ENCODE assay signal across 20 cellular contexts in genomic region chr15:75053748-75054125, GRCh38. TPM values are rescaled to one million over a fixed set of nuclear protein-coding genes. Genes with fewer than 3 reads are reported as not detected.
DNase-seq lines count a peak whose midpoint lies in the region; ATAC-seq, FAIRE-seq and TF ChIP-seq lines count a peak whose summit lies in the region.
"Had no signal": no experiment of that assay in that cellular context is flagged by ENCODE, and none has a peak within 500 bp of the region (broad histone marks: within the 10 kb centered on the region; RNA-seq: fewer than 3 reads in every experiment).

No MANE protein-coding gene starts in this region.

- H3K27me3 Mint-ChIP-seq in neural progenitor cell (ENCODE audit: insufficient read depth, low read depth) (peaks cover 2% of the 10 kb centered on the region), CD14-positive monocyte (ENCODE audit: low read depth in 3 of 3) (peaks cover 0 to 4% (median 2%) of the 10 kb centered on the region in 3 donors)
- H3K27me3 Mint-ChIP-seq: CD4-positive, alpha-beta memory T cell had no signal

- TF ChIP-seq EP300 in HepG2 (IDR thresholded peaks at IDR 0.05; ENCODE audit: low read depth in 2 of 2, low read length in 2 of 2) (no peak), HepG2 (CRISPR knock-in tag; IDR thresholded peaks at IDR 0.05; ENCODE audit: borderline replicate concordance) (no peak), GM12878 (IDR thresholded peaks at IDR 0.05; ENCODE audit: borderline replicate concordance in 1 of 2, control insufficient read depth in 1 of 2, low read depth in 2 of 2, low read length in 2 of 2) (no peak)

- FAIRE-seq in HepG2 (lab: Jason Lieb, UNC) (peak; percentile 47), GM12878 (lab: Jason Lieb, UNC) (no peak)
- FAIRE-seq: D721Med, G401.6, GM12892 had no signal

- DNase-seq in HepG2 (ENCODE audit: low spot score) (no peak), right lobe of liver (no peak), GM12878 (ENCODE audit: low read depth, low spot score) (no peak), neural progenitor cell (ENCODE audit: low spot score) (no peak), NCI-H146 (lab: John Stamatoyannopoulos, UW) (no peak), CD14-positive monocyte (ENCODE audit: low spot score) (no peak), ureter (ENCODE audit: low spot score) (no peak)
- DNase-seq: ACHN; CD4-positive, alpha-beta memory T cell; DMS153; DMS79 treated with DMSO at 0.1 percent for 48 hours; EL; H7 had no signal

- H4K20me1 ChIP-seq in HepG2 (ENCODE audit: insufficient read depth, low read length) (no peaks in the 10 kb centered on the region), GM12878 (ENCODE audit: control insufficient read depth, insufficient read depth) (no peaks in the 10 kb centered on the region), neural progenitor cell (ENCODE audit: low read depth) (no peaks in the 10 kb centered on the region)
- H4K20me1 ChIP-seq: BLaER1 treated with 17β-estradiol and CSF1 and Interleukin-3, amounts not matched to agents 10 nM and 100 nM had no signal

- no peaks in the 10 kb centered on the region for H3F3A ChIP-seq in neural progenitor cell (ENCODE audit: low read depth)

- POLR2A ChIA-PET in HepG2 (lab: Yijun Ruan, JAX): interaction anchor here (0.7 to 3.5 kb wide), 4 partner anchors 10 to 315 kb away, joined by 3 to 21 read pairs (median 3); partner anchors contain the start of gene MAN2C1
- POLR2A ChIA-PET in GM12878 (lab: Charles Lee): interaction anchor here (0.6 to 0.7 kb wide), 2 partner anchors 11 to 401 kb away, joined by 3 to 4 read pairs; no protein-coding TSS in a partner anchor

- H3K27ac ChIP-seq in HepG2 (ENCODE audit: extremely low read length, insufficient read depth, low read length) (no peak overlapping the region), right lobe of liver (no peak overlapping the region), GM12878 (ENCODE audit: control insufficient read depth, insufficient read depth) (no peak overlapping the region), neural progenitor cell (peak overlapping the region; percentile 63)
- H3K27ac ChIP-seq: BLaER1 treated with 17β-estradiol and CSF1 and Interleukin-3, amounts not matched to agents 10 nM and 100 nM; HL-60 had no signal

- H3K4me2 ChIP-seq in HepG2 (ENCODE audit: low read depth, low read length): no peak overlapping the region
- H3K4me2 ChIP-seq in GM12878 (ENCODE audit: control insufficient read depth, insufficient read depth): no peak overlapping the region
- H3K4me2 ChIP-seq in neural progenitor cell: no peak overlapping the region
- H3K4me2 ChIP-seq: BLaER1 treated with 17β-estradiol and CSF1 and Interleukin-3, amounts not matched to agents 10 nM and 100 nM; GM23338 had no signal

- H3K9me3 ChIP-seq in HepG2 (ENCODE audit: low read length): no peaks in the 10 kb centered on the region
- H3K9me3 ChIP-seq in right lobe of liver: no peaks in the 10 kb centered on the region
- H3K9me3 ChIP-seq in GM12878 (replicated peaks; ENCODE audit: control insufficient read depth, insufficient read depth, low read length): no peaks in the 10 kb centered on the region
- H3K9me3 ChIP-seq in neural progenitor cell (ENCODE audit: low read depth): no peaks in the 10 kb centered on the region
- H3K9me3 ChIP-seq: BLaER1 treated with 17β-estradiol and CSF1 and Interleukin-3, amounts not matched to agents 10 nM and 100 nM had no signal

- H3K27ac Mint-ChIP-seq in neural progenitor cell (no peak overlapping the region), CD14-positive monocyte (no peak overlapping the region)
- H3K27ac Mint-ChIP-seq: GM23338 had no signal

- TF ChIP-seq RAD21 in HepG2 (CRISPR knock-in tag; IDR thresholded peaks at IDR 0.05) (no peak), GM12878 (IDR thresholded peaks at IDR 0.05; ENCODE audit: insufficient read depth, low read depth, low read length) (no peak)

- TF ChIP-seq POLR2A in HepG2 (IDR thresholded peaks at IDR 0.05; ENCODE audit: insufficient read depth in 1 of 2, low read depth in 2 of 2, low read length in 2 of 2) (no peak), right lobe of liver (IDR thresholded peaks at IDR 0.05) (no peak), GM12878 (IDR thresholded peaks at IDR 0.05; ENCODE audit: low read depth, low read length) (no peak)

- ATAC-seq in HepG2: no peak
- no peak for ATAC-seq in right lobe of liver
- no peak for ATAC-seq in GM12878
- no peak for ATAC-seq in HG02981 (IDR thresholded peaks at IDR 0.05; ENCODE audit: unreplicated experiment)
- ATAC-seq: GM23338 had no signal

- CTCF ChIA-PET in HepG2 (lab: Yijun Ruan, JAX; ENCODE audit: low intra/inter-chr PET ratio, low total read pairs) (no interaction called here), GM12878 (lab: Yijun Ruan, JAX) (interaction anchor here (0.6 to 1.2 kb wide), 2 partner anchors 10 to 15 kb away, joined by 3 to 5 read pairs; no protein-coding TSS in a partner anchor)

- SMC1A ChIA-PET in GM12878 (lab: Charles Lee; ENCODE audit: uncharacterized antibody, unreplicated experiment): interaction anchor here (0.9 to 3.7 kb wide), 3 partner anchors 7 to 13 kb away, joined by 3 to 21 read pairs (median 11); no protein-coding TSS in a partner anchor

- no peak overlapping the region for H2AFZ ChIP-seq in HepG2 (ENCODE audit: low read length)
- H2AFZ ChIP-seq in GM12878 (ENCODE audit: control insufficient read depth, low read depth, low read length): no peak overlapping the region
- H2AFZ ChIP-seq in neural progenitor cell (replicated peaks): no peak overlapping the region
- H2AFZ ChIP-seq: GM23338 had no signal

- H3K4me3 ChIP-seq in HepG2 (replicated peaks in 1 of 3; ENCODE audit: insufficient read depth in 1 of 3, low read depth in 2 of 3, low read length in 3 of 3) (no peak overlapping the region), right lobe of liver (no peak overlapping the region), GM12878 (no peak overlapping the region), neural progenitor cell (no peak overlapping the region)
- H3K4me3 ChIP-seq: BLaER1 treated with 17β-estradiol and CSF1 and Interleukin-3, amounts not matched to agents 10 nM and 100 nM; GM23338 had no signal

- RAD21 ChIA-PET in GM12878 (lab: Charles Lee; ENCODE audit: unreplicated experiment): no interaction called here

- in situ Hi-C loops in HepG2 (cut with HindIII; ENCODE audit: extremely low pct_ligation_motif_present, low pct_unique_long_range_greater_than_20kb): no loop called here
- in situ Hi-C loops in GM12878 (cut with MboI): no loop called here

- H3K9me3 Mint-ChIP-seq in neural progenitor cell (no peaks in the 10 kb centered on the region), CD14-positive monocyte (no peaks in the 10 kb centered on the region)
- H3K9me3 Mint-ChIP-seq: CD4-positive, alpha-beta memory T cell; GM23338 had no signal

- H3K4me3 Mint-ChIP-seq in neural progenitor cell (no peak overlapping the region), CD14-positive monocyte (no peak overlapping the region)
- H3K4me3 Mint-ChIP-seq: CD4-positive, alpha-beta memory T cell; GM23338 had no signal

- H3K4me1 Mint-ChIP-seq in neural progenitor cell (peaks cover 6% of the 10 kb centered on the region), CD14-positive monocyte (peaks cover 46% of the 10 kb centered on the region)
- H3K4me1 Mint-ChIP-seq: GM23338 had no signal

- H3K36me3 Mint-ChIP-seq in neural progenitor cell (peaks cover 10% of the 10 kb centered on the region), CD14-positive monocyte (peaks cover 25 to 30% of the 10 kb centered on the region in 2 donors)

- H3K27me3 ChIP-seq in HepG2 (ENCODE audit: control insufficient read depth in 1 of 2, insufficient read depth in 2 of 2, low read length in 2 of 2): no peaks in the 10 kb centered on the region
- H3K27me3 ChIP-seq in right lobe of liver: no peaks in the 10 kb centered on the region
- H3K27me3 ChIP-seq in GM12878 (replicated peaks in 1 of 2; ENCODE audit: control insufficient read depth in 2 of 2, insufficient read depth in 2 of 2, low read length in 1 of 2): no peaks in the 10 kb centered on the region
- H3K27me3 ChIP-seq in neural progenitor cell: no peaks in the 10 kb centered on the region
- H3K27me3 ChIP-seq: BLaER1 treated with 17β-estradiol and CSF1 and Interleukin-3, amounts not matched to agents 10 nM and 100 nM had no signal

- H3K9ac ChIP-seq in HepG2 (ENCODE audit: insufficient read depth, low read depth, low read length) (no peak overlapping the region), GM12878 (ENCODE audit: control insufficient read depth, insufficient read depth, low read length) (no peak overlapping the region), neural progenitor cell (no peak overlapping the region)
- H3K9ac ChIP-seq: BLaER1 treated with 17β-estradiol and CSF1 and Interleukin-3, amounts not matched to agents 10 nM and 100 nM had no signal

- H3K4me1 ChIP-seq in HepG2 (ENCODE audit: insufficient read depth, low read length) (peaks cover 72% of the 10 kb centered on the region), right lobe of liver (peaks cover 0 to 10% (median 0%) of the 10 kb centered on the region in 4 donors), GM12878 (ENCODE audit: control insufficient read depth, insufficient read depth, low read length) (peaks cover 10% of the 10 kb centered on the region), neural progenitor cell (no peaks in the 10 kb centered on the region)

- intact Hi-C loops in HepG2 (cut with micrococcal nuclease; ENCODE audit: unreplicated experiment) (no loop called here), right lobe of liver (cut with DNase I) (no loop called here), GM12878 (cut with micrococcal nuclease; ENCODE audit: unreplicated experiment) (no loop called here), CD14-positive monocyte (cut with micrococcal nuclease) (no loop called here)

- 92% methylated on average over 7 of the region's 7 CpGs for WGBS in HepG2 (ENCODE audit: low lambda C conversion rate)
- 90% methylated on average over 2 of the region's 7 CpGs for WGBS in right lobe of liver (ENCODE audit: insufficient coverage, low coverage, low lambda C conversion rate, missing lambda C conversion rate)
- WGBS in GM12878 (ENCODE audit: insufficient coverage, insufficient replicate concordance, low lambda C conversion rate, missing lambda C conversion rate): over 99% methylated on average over 7 of the region's 7 CpGs

- TF ChIP-seq CTCF in HepG2 (CRISPR knock-in tag; IDR thresholded peaks at IDR 0.05): no peak
- TF ChIP-seq CTCF in right lobe of liver (IDR thresholded peaks at IDR 0.05): no peak
- TF ChIP-seq CTCF in GM12878 (IDR thresholded peaks at IDR 0.05 in 2 of 3, conservative IDR thresholded peaks at IDR 0.05 in 1 of 3; ENCODE audit: control insufficient read depth in 2 of 3, extremely low read depth in 1 of 3, insufficient read depth in 1 of 3, low read depth in 3 of 3, low read length in 3 of 3): no peak
- TF ChIP-seq CTCF in neural progenitor cell (IDR thresholded peaks at IDR 0.05): no peak
- no peak for TF ChIP-seq CTCF in CD14-positive monocyte (IDR thresholded peaks at IDR 0.05)

- H3K79me2 ChIP-seq in HepG2 (ENCODE audit: insufficient read depth, low read length) (no peaks in the 10 kb centered on the region), GM12878 (ENCODE audit: control insufficient read depth, insufficient read depth, low read length) (peaks cover 4% of the 10 kb centered on the region), neural progenitor cell (ENCODE audit: low read depth) (no peaks in the 10 kb centered on the region)

- H3K36me3 ChIP-seq in HepG2 (replicated peaks in 1 of 2; ENCODE audit: control insufficient read depth in 1 of 2, insufficient read depth in 2 of 2, low read length in 2 of 2): peaks cover under 1 to 4% of the 10 kb centered on the region in 2 experiments; a peak in 3 of 5 replicates
- H3K36me3 ChIP-seq in right lobe of liver: no peaks in the 10 kb centered on the region
- H3K36me3 ChIP-seq in GM12878 (ENCODE audit: control insufficient read depth in 2 of 2, insufficient read depth in 2 of 2, low read length in 1 of 2): peaks cover 10% of the 10 kb centered on the region in 2 experiments
- H3K36me3 ChIP-seq in neural progenitor cell: no peaks in the 10 kb centered on the region

- BruUV-seq in HepG2 (replicated peaks; lab: Mats Ljungman, UMichigan) (no TSS peak), GM12878 (replicated peaks; lab: Mats Ljungman, UMichigan) (TSS peak; percentile 56)

RNA-seq across cellular contexts. Expression of gene PPCDC, which starts 30.3 kb away (rescaled TPM):
- total RNA-seq in HepG2 (2016; rRNA removed; fragmentation: Illumina TruSeq; extraction: Trizol): 9.9 and 12.3 TPM in 2 replicates
- 4.1 and 6.1 TPM in 2 replicates for total RNA-seq in HepG2 (2016; cell fraction: cytosol; rRNA removed; fragmentation: Illumina TruSeq; extraction: Trizol; ENCODE audit: low read depth)
- total RNA-seq in HepG2 (2016; cell fraction: insoluble cytoplasmic fraction; rRNA removed; fragmentation: Illumina TruSeq; extraction: Trizol): 12.0 and 13.0 TPM in 2 replicates
- 8.6 and 11.2 TPM in 2 replicates for total RNA-seq in HepG2 (2016; cell fraction: membrane; rRNA removed; fragmentation: Illumina TruSeq; extraction: Trizol)
- 11.2 and 14.5 TPM in 2 replicates for total RNA-seq in HepG2 (2016; cell fraction: nucleus; rRNA removed; fragmentation: Illumina TruSeq; extraction: Trizol)
- 12.8 and 13.9 TPM in 2 replicates for polyA plus RNA-seq in HepG2 (2011; rRNA removed)
- polyA plus RNA-seq in HepG2 (2011; cell fraction: cytosol; rRNA removed): 12.1 and 15.8 TPM in 2 replicates
- polyA plus RNA-seq in HepG2 (2011; cell fraction: nucleus; rRNA removed): 21.1 and 24.9 TPM in 2 replicates
- 5.4 and 7.5 TPM in 2 replicates for polyA plus RNA-seq in HepG2 (2012)
- polyA plus RNA-seq in HepG2 (2016; cell fraction: cytosol; fragmentation: Illumina TruSeq; extraction: Trizol; ENCODE audit: low read depth): 5.6 and 6.3 TPM in 2 replicates
- polyA plus RNA-seq in HepG2 (2016; cell fraction: insoluble cytoplasmic fraction; fragmentation: Illumina TruSeq; extraction: Trizol; ENCODE audit: low read depth): 12.3 and 13.4 TPM in 2 replicates
- polyA plus RNA-seq in HepG2 (2016; cell fraction: membrane; fragmentation: Illumina TruSeq; extraction: Trizol; ENCODE audit: low read depth): 6.8 and 8.5 TPM in 2 replicates
- polyA plus RNA-seq in HepG2 (2016; cell fraction: nucleus; fragmentation: Illumina TruSeq; extraction: Trizol; ENCODE audit: insufficient read depth, low read depth): 17.5 and 18.7 TPM in 2 replicates
- 42.6 and 47.0 TPM in 2 replicates for polyA minus RNA-seq in HepG2 (2011; rRNA and poly(A)+ RNA removed; ENCODE audit: low replicate concordance)
- 2.5 and 4.8 TPM in 2 replicates for polyA minus RNA-seq in HepG2 (2011; cell fraction: cytosol; rRNA and poly(A)+ RNA removed)
- polyA minus RNA-seq in HepG2 (2011; cell fraction: nucleus; rRNA and poly(A)+ RNA removed): 24.3 and 26.1 TPM in 2 replicates
- 10 to 100 TPM in 2 of 6 experiments, 1 to 10 TPM in 4; 5.9 to 21.5 (median 8.3) TPM for total RNA-seq in right lobe of liver
- total RNA-seq in GM12878 (2013; cell fraction: nucleolus; rRNA removed): 112 and 121 TPM in 2 replicates
- total RNA-seq in GM12878 (2014; rRNA removed): 42.7 and 45.0 TPM in 2 replicates
- total RNA-seq in GM12878 (2014; rRNA removed; fragmentation: Illumina TruSeq; extraction: Trizol): 29.4 and 32.5 TPM in 2 replicates
- total RNA-seq in GM12878 (2021): 40.2 and 43.3 TPM in 2 replicates
- 25.0 TPM for polyA plus RNA-seq in GM12878 (2011; ENCODE audit: low read depth)
- 27.9 and 44.7 TPM in 2 replicates for polyA plus RNA-seq in GM12878 (2011; rRNA removed)
- polyA plus RNA-seq in GM12878 (2011; cell fraction: cytosol; rRNA removed): 61.6 and 76.5 TPM in 2 replicates
- 83.3 and 92.0 TPM in 2 replicates for polyA plus RNA-seq in GM12878 (2011; cell fraction: nucleus; rRNA removed)
- polyA plus RNA-seq in GM12878 (2012): 27.6 and 38.4 TPM in 2 replicates
- polyA plus RNA-seq in GM12878 (2014; fragmentation: Illumina TruSeq; extraction: Trizol): 32.9 and 35.7 TPM in 2 replicates
- 100 to 1,000 TPM in 1 of 2 experiments, 10 to 100 TPM in 1; 92.0 to 135 TPM for polyA plus RNA-seq in GM12878 (2014; fragmentation: Nextera tagmentation; extraction: Ambion mirVana)
- 68.2 and 69.9 TPM in 2 replicates for polyA plus RNA-seq in GM12878 (2014; rRNA removed)
- 10 to 100 TPM; 65.4 to 67.9 TPM for polyA plus RNA-seq in GM12878 (2016; fragmentation: Nextera tagmentation; extraction: Ambion mirVana)
- 37.2 and 70.2 TPM in 2 replicates for polyA minus RNA-seq in GM12878 (2011; rRNA and poly(A)+ RNA removed)
- polyA minus RNA-seq in GM12878 (2011; cell fraction: cytosol; rRNA and poly(A)+ RNA removed): 8.8 and 18.7 TPM in 2 replicates
- polyA minus RNA-seq in GM12878 (2011; cell fraction: nucleus; rRNA and poly(A)+ RNA removed): 51.0 and 104 TPM in 2 replicates
- 15.8 and 38.6 TPM in 2 replicates for total RNA-seq in neural progenitor cell (ENCODE audit: low replicate concordance)
- polyA plus RNA-seq in CD14-positive monocyte: 10 to 100 TPM; 14.2 to 18.7 TPM
- 23.4 TPM for total RNA-seq in ureter

RNA-seq across cellular contexts. Expression of gene SCAMP5, which starts 58.4 kb away (rescaled TPM):
- 31.1 and 34.3 TPM in 2 replicates for total RNA-seq in HepG2 (2016; rRNA removed; fragmentation: Illumina TruSeq; extraction: Trizol)
- 18.1 and 20.2 TPM in 2 replicates for total RNA-seq in HepG2 (2016; cell fraction: cytosol; rRNA removed; fragmentation: Illumina TruSeq; extraction: Trizol; ENCODE audit: low read depth)
- total RNA-seq in HepG2 (2016; cell fraction: insoluble cytoplasmic fraction; rRNA removed; fragmentation: Illumina TruSeq; extraction: Trizol): 28.9 and 30.0 TPM in 2 replicates
- 51.8 and 60.3 TPM in 2 replicates for total RNA-seq in HepG2 (2016; cell fraction: membrane; rRNA removed; fragmentation: Illumina TruSeq; extraction: Trizol)
- total RNA-seq in HepG2 (2016; cell fraction: nucleus; rRNA removed; fragmentation: Illumina TruSeq; extraction: Trizol): 18.6 and 23.6 TPM in 2 replicates
- 49.0 and 58.1 TPM in 2 replicates for polyA plus RNA-seq in HepG2 (2011; rRNA removed)
- polyA plus RNA-seq in HepG2 (2011; cell fraction: cytosol; rRNA removed): 46.5 and 47.4 TPM in 2 replicates
- 39.9 and 45.6 TPM in 2 replicates for polyA plus RNA-seq in HepG2 (2011; cell fraction: nucleus; rRNA removed)
- 23.3 and 23.6 TPM in 2 replicates for polyA plus RNA-seq in HepG2 (2012)
- polyA plus RNA-seq in HepG2 (2016; cell fraction: cytosol; fragmentation: Illumina TruSeq; extraction: Trizol; ENCODE audit: low read depth): 30.8 and 37.6 TPM in 2 replicates
- polyA plus RNA-seq in HepG2 (2016; cell fraction: insoluble cytoplasmic fraction; fragmentation: Illumina TruSeq; extraction: Trizol; ENCODE audit: low read depth): 43.3 and 47.6 TPM in 2 replicates
- polyA plus RNA-seq in HepG2 (2016; cell fraction: membrane; fragmentation: Illumina TruSeq; extraction: Trizol; ENCODE audit: low read depth): 77.2 and 78.4 TPM in 2 replicates
- polyA plus RNA-seq in HepG2 (2016; cell fraction: nucleus; fragmentation: Illumina TruSeq; extraction: Trizol; ENCODE audit: insufficient read depth, low read depth): 46.8 and 52.7 TPM in 2 replicates
- polyA minus RNA-seq in HepG2 (2011; rRNA and poly(A)+ RNA removed; ENCODE audit: low replicate concordance): 10.5 and 79.6 TPM in 2 replicates
- polyA minus RNA-seq in HepG2 (2011; cell fraction: cytosol; rRNA and poly(A)+ RNA removed): 15.0 and 19.5 TPM in 2 replicates
- 7.2 and 10.4 TPM in 2 replicates for polyA minus RNA-seq in HepG2 (2011; cell fraction: nucleus; rRNA and poly(A)+ RNA removed)
- total RNA-seq in right lobe of liver: 10 to 100 TPM in 3 of 6 experiments, 1 to 10 TPM in 2, under 1 TPM in 1; 0.53 to 15.7 (median 7.7) TPM
- total RNA-seq in GM12878 (2013; cell fraction: nucleolus; rRNA removed): 5.9 and 8.5 TPM in 2 replicates
- total RNA-seq in GM12878 (2014; rRNA removed): 20.2 and 22.2 TPM in 2 replicates
- 13.6 and 15.0 TPM in 2 replicates for total RNA-seq in GM12878 (2014; rRNA removed; fragmentation: Illumina TruSeq; extraction: Trizol)
- total RNA-seq in GM12878 (2021): 24.8 and 25.5 TPM in 2 replicates
- 7.6 TPM for polyA plus RNA-seq in GM12878 (2011; ENCODE audit: low read depth)
- polyA plus RNA-seq in GM12878 (2011; rRNA removed): 15.7 and 24.3 TPM in 2 replicates
- polyA plus RNA-seq in GM12878 (2011; cell fraction: cytosol; rRNA removed): 28.5 and 32.2 TPM in 2 replicates
- 19.4 and 24.8 TPM in 2 replicates for polyA plus RNA-seq in GM12878 (2011; cell fraction: nucleus; rRNA removed)
- 8.5 and 11.0 TPM in 2 replicates for polyA plus RNA-seq in GM12878 (2012)
- polyA plus RNA-seq in GM12878 (2014; fragmentation: Illumina TruSeq; extraction: Trizol): 26.3 and 30.3 TPM in 2 replicates
- 1 to 10 TPM; 2.3 to 2.5 TPM for polyA plus RNA-seq in GM12878 (2014; fragmentation: Nextera tagmentation; extraction: Ambion mirVana)
- 35.5 and 41.6 TPM in 2 replicates for polyA plus RNA-seq in GM12878 (2014; rRNA removed)
- 1 to 10 TPM; 1.6 to 1.7 TPM for polyA plus RNA-seq in GM12878 (2016; fragmentation: Nextera tagmentation; extraction: Ambion mirVana)
- 21.5 and 25.9 TPM in 2 replicates for polyA minus RNA-seq in GM12878 (2011; rRNA and poly(A)+ RNA removed)
- polyA minus RNA-seq in GM12878 (2011; cell fraction: cytosol; rRNA and poly(A)+ RNA removed): 9.0 and 9.6 TPM in 2 replicates
- 3.3 and 7.8 TPM in 2 replicates for polyA minus RNA-seq in GM12878 (2011; cell fraction: nucleus; rRNA and poly(A)+ RNA removed)
- 16.4 and 24.9 TPM in 2 replicates for total RNA-seq in neural progenitor cell (ENCODE audit: low replicate concordance)
- under 1 TPM in 1 of 2 donors, not detected in 1; 0.08 TPM for polyA plus RNA-seq in CD14-positive monocyte
- total RNA-seq in ureter: 21.0 TPM
